Comparison of ENCODE assay signal across 31 cellular contexts in the genomic region with DNA sequence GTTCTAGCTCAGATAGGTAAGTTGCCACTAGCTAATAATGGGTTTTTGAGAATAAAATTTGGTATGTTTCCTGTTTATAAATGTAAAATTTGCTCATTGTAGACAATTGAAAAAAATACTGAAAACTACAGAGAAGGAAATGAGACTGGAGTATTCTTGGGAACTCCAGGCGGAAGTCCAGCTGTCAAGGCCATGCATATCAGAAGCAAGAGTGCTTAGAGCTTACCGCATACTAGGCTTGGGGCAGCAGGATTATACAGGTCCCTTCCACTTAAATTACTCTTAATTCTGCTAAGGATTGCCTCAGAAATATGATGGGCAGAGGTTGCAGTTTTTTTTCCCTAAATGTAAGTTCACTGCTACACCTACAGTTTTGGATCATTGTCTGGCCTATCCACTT.
"Had no signal": no experiment of that assay in that cellular context is flagged by ENCODE, and none has a peak within 500 bp of the region (broad histone marks: within the 10 kb centered on the region; RNA-seq: fewer than 3 reads in every experiment).

No MANE protein-coding gene starts in this region.

- H3K27ac ChIP-seq: ascending aorta, brain microvascular endothelial cell, breast epithelium had no signal

- ATAC-seq: activated CD8-positive, alpha-beta T cell treated with anti-CD3 and anti-CD28 coated beads for 36 hours; activated naive CD8-positive, alpha-beta T cell treated with anti-CD3 and anti-CD28 coated beads, Interleukin-2, amount 50 U/mL, for 24 hours had no signal

- DNase-seq: activated B cell treated with CpG ODN at 0.5 μM for 24 hours; activated CD4-positive, alpha-beta memory T cell treated with anti-CD3 and anti-CD28 coated beads for 36 hours; activated CD4-positive, alpha-beta T cell treated with anti-CD3 and anti-CD28 coated beads for 4 hours; activated CD4-positive, alpha-beta T cell treated with anti-CD3 and anti-CD28 coated beads, Interleukin-2, amount 10 ng/mL, durations not matched to agents 7 days and 5 days; activated CD4-positive, CD25-positive, alpha-beta regulatory T cell treated with anti-CD3 and anti-CD28 coated beads, Interleukin-2, amount 50 U/mL, for 72 hours; activated CD8-positive, alpha-beta memory T cell treated with anti-CD3 and anti-CD28 coated beads, Interleukin-2, amount 50 U/mL, for 4 hours; activated CD8-positive, alpha-beta T cell treated with anti-CD3 and anti-CD28 coated beads for 36 hours; activated effector memory CD4-positive, alpha-beta T cell treated with Interleukin-2 at 50 U/mL for 16 hours; activated gamma-delta T cell; activated naive CD4-positive, alpha-beta T cell treated with anti-CD3 and anti-CD28 coated beads, Interleukin-2, amount 10 ng/mL, durations not matched to agents 7 days and 5 days; activated naive CD4-positive, alpha-beta T cell treated with Interleukin-2 at 50 U/mL for 16 hours; activated naive CD8-positive, alpha-beta T cell treated with anti-CD3 and anti-CD28 coated beads, Interleukin-2, amount 10 ng/mL, durations not matched to agents 7 days and 5 days; activated naive CD8-positive, alpha-beta T cell treated with anti-CD3 and anti-CD28 coated beads, Interleukin-2, amount 50 U/mL, for 24 hours; activated T-cell treated with anti-CD3 and anti-CD28 coated beads for 4 hours; activated T-cell treated with anti-CD3 and anti-CD28 coated beads, Interleukin-2, amount 50 U/mL, for 1 hour; activated T-cell treated with anti-CD3 and anti-CD28 coated beads, Interleukin-2, amount 50 U/mL, for 48 hours; amygdala; anterior cingulate cortex; brain microvascular endothelial cell; central memory CD4-positive, alpha-beta T cell; SW 1271; T-helper 1 cell; T-helper 2 cell; T-helper 9 cell had no signal

- H3K9me3 ChIP-seq: ascending aorta, breast epithelium had no signal

- H3K27me3 ChIP-seq: ascending aorta, brain microvascular endothelial cell, breast epithelium had no signal

- H3K4me3 ChIP-seq: ascending aorta, breast epithelium had no signal

- H3K9me3 Mint-ChIP-seq: activated naive CD4-positive, alpha-beta T cell treated with anti-CD3 and anti-CD28 coated beads, Interleukin-2, amount 50 U/mL, for 24 hours had no signal

- FAIRE-seq: TTC549 had no signal

- H3K4me3 Mint-ChIP-seq: activated B cell treated with CpG ODN at 0.5 μM for 24 hours; activated CD4-positive, alpha-beta memory T cell treated with anti-CD3 and anti-CD28 coated beads for 36 hours; activated CD4-positive, alpha-beta T cell treated with anti-CD3 and anti-CD28 coated beads, Interleukin-2, amount 10 ng/mL, durations not matched to agents 7 days and 5 days; activated CD8-positive, alpha-beta T cell treated with anti-CD3 and anti-CD28 coated beads for 36 hours; activated naive CD4-positive, alpha-beta T cell treated with anti-CD3 and anti-CD28 coated beads, Interleukin-2, amount 10 ng/mL, durations not matched to agents 7 days and 5 days; activated naive CD4-positive, alpha-beta T cell treated with anti-CD3 and anti-CD28 coated beads, Interleukin-2, amount 50 U/mL, for 24 hours; activated naive CD8-positive, alpha-beta T cell; activated naive CD8-positive, alpha-beta T cell treated with anti-CD3 and anti-CD28 coated beads, Interleukin-2, amount 10 ng/mL, durations not matched to agents 7 days and 5 days; activated naive CD8-positive, alpha-beta T cell treated with anti-CD3 and anti-CD28 coated beads, Interleukin-2, amount 50 U/mL, for 24 hours; T-helper 1 cell treated with Interleukin-12 subunit alpha and Interleukin-12 subunit beta and Interleukin-4 antibody, amounts not matched to agents 30 μg/mL and 1 μg/mL, for 36 hours; T-helper 2 cell treated with Interferon-gamma antibody and Interleukin-4, amounts not matched to agents 5 μg/mL and 100 μg/mL, for 36 hours had no signal

- H3K27me3 Mint-ChIP-seq: activated B cell treated with CpG ODN at 0.5 μM for 24 hours; activated CD4-positive, alpha-beta memory T cell treated with anti-CD3 and anti-CD28 coated beads for 36 hours; activated CD4-positive, alpha-beta T cell treated with anti-CD3 and anti-CD28 coated beads, Interleukin-2, amount 10 ng/mL, durations not matched to agents 7 days and 5 days; activated CD8-positive, alpha-beta T cell treated with anti-CD3 and anti-CD28 coated beads for 36 hours; activated naive CD4-positive, alpha-beta T cell treated with anti-CD3 and anti-CD28 coated beads, Interleukin-2, amount 10 ng/mL, durations not matched to agents 7 days and 5 days; activated naive CD4-positive, alpha-beta T cell treated with anti-CD3 and anti-CD28 coated beads, Interleukin-2, amount 50 U/mL, for 24 hours; activated naive CD8-positive, alpha-beta T cell; activated naive CD8-positive, alpha-beta T cell treated with anti-CD3 and anti-CD28 coated beads, Interleukin-2, amount 10 ng/mL, durations not matched to agents 7 days and 5 days; activated naive CD8-positive, alpha-beta T cell treated with anti-CD3 and anti-CD28 coated beads, Interleukin-2, amount 50 U/mL, for 24 hours had no signal

- H3K36me3 ChIP-seq: ascending aorta, brain microvascular endothelial cell, breast epithelium had no signal

- H3K4me1 ChIP-seq: breast epithelium had no signal
